Comparison of ENCODE assay signal across 20 cellular contexts in genomic region chr3:33523093-33523667, GRCh38.
A peak's percentile ranks its signal among the peaks of the same experiment; 100 is the strongest.
DNase-seq lines count a peak whose midpoint lies in the region; ATAC-seq, FAIRE-seq and TF ChIP-seq lines count a peak whose summit lies in the region.
"Had no signal": no experiment of that assay in that cellular context is flagged by ENCODE, and none has a peak within 500 bp of the region (broad histone marks: within the 10 kb centered on the region; RNA-seq: fewer than 3 reads in every experiment).

No MANE protein-coding gene starts in this region.

- no peak for TF ChIP-seq CTCF in WTC11 (IDR thresholded peaks at IDR 0.05)

- peaks cover 7% of the 10 kb centered on the region for H3K4me1 Mint-ChIP-seq in WTC11
- H3K4me1 Mint-ChIP-seq in effector memory CD8-positive, alpha-beta T cell (ENCODE audit: low read depth in 2 of 2): peaks cover 0 to 4% of the 10 kb centered on the region in 2 donors
- H3K4me1 Mint-ChIP-seq: CD14-positive monocyte had no signal

- POLR2A ChIA-PET in WTC11 (lab: Charles Lee): no interaction called here

- no peak overlapping the region for H3K4me3 Mint-ChIP-seq in WTC11
- H3K4me3 Mint-ChIP-seq in effector memory CD8-positive, alpha-beta T cell: no peak overlapping the region
- H3K4me3 Mint-ChIP-seq: CD14-positive monocyte; CD4-positive, alpha-beta T cell; CD8-positive, alpha-beta memory T cell; GM23338 had no signal

- DNase-seq in WTC11 (ENCODE audit: low spot score): no peak
- no peak for DNase-seq in effector memory CD8-positive, alpha-beta T cell
- DNase-seq: ACHN; AML-193; BE2C; CD4-positive, alpha-beta T cell; CD8-positive, alpha-beta memory T cell; DMS 273 treated with DMSO at 0.1 percent for 48 hours; DMS79; EL; GDM1 had no signal

- ATAC-seq in WTC11 (no peak), HG03571 (IDR thresholded peaks at IDR 0.05; ENCODE audit: unreplicated experiment) (no peak), HG03175 (IDR thresholded peaks at IDR 0.05; ENCODE audit: unreplicated experiment) (no peak), HG03135 (IDR thresholded peaks at IDR 0.05; ENCODE audit: unreplicated experiment) (no peak)
- ATAC-seq in effector memory CD8-positive, alpha-beta T cell (replicated peaks): no peak
- ATAC-seq: A549, GM12878, GM23338 had no signal

- no peaks in the 10 kb centered on the region for H3K27me3 Mint-ChIP-seq in WTC11 (ENCODE audit: low read depth)
- H3K27me3 Mint-ChIP-seq in effector memory CD8-positive, alpha-beta T cell: no peaks in the 10 kb centered on the region
- H3K27me3 Mint-ChIP-seq: CD4-positive, alpha-beta T cell had no signal

- H3K36me3 Mint-ChIP-seq in WTC11: peaks cover 58% of the 10 kb centered on the region
- peaks cover 9% of the 10 kb centered on the region for H3K36me3 Mint-ChIP-seq in effector memory CD8-positive, alpha-beta T cell (ENCODE audit: insufficient read depth)

- CTCF ChIA-PET in WTC11 (lab: Charles Lee): no interaction called here

- no peak overlapping the region for H3K27ac Mint-ChIP-seq in WTC11
- H3K27ac Mint-ChIP-seq in effector memory CD8-positive, alpha-beta T cell: peak overlapping the region; percentile 15 to 21
- H3K27ac Mint-ChIP-seq: CD4-positive, alpha-beta T cell; CD8-positive, alpha-beta memory T cell; GM23338 had no signal

- H3K9me3 Mint-ChIP-seq in WTC11: peaks cover 39% of the 10 kb centered on the region
- H3K9me3 Mint-ChIP-seq in effector memory CD8-positive, alpha-beta T cell: peaks cover 2 to 9% of the 10 kb centered on the region in 2 donors

- FAIRE-seq in A204.1 (lab: Jason Lieb, UNC): peak; percentile 52
- FAIRE-seq: D721Med, GM12878 had no signal

TF ChIP-seq in WTC11, 78 proteins besides CTCF, POLR2A, EP300 and RAD21:
- TF ChIP-seq ZNF317 (CRISPR knock-in tag; IDR thresholded peaks at IDR 0.05; ENCODE audit: borderline replicate concordance, low read depth) (peak; percentile 75), USF1 (CRISPR knock-in tag; IDR thresholded peaks at IDR 0.05) (no peak)
TF ChIP-seq in WTC11: peak in this region for 1.
